8 cellular contexts compared by ENCODE assay signal in the genomic region with DNA sequence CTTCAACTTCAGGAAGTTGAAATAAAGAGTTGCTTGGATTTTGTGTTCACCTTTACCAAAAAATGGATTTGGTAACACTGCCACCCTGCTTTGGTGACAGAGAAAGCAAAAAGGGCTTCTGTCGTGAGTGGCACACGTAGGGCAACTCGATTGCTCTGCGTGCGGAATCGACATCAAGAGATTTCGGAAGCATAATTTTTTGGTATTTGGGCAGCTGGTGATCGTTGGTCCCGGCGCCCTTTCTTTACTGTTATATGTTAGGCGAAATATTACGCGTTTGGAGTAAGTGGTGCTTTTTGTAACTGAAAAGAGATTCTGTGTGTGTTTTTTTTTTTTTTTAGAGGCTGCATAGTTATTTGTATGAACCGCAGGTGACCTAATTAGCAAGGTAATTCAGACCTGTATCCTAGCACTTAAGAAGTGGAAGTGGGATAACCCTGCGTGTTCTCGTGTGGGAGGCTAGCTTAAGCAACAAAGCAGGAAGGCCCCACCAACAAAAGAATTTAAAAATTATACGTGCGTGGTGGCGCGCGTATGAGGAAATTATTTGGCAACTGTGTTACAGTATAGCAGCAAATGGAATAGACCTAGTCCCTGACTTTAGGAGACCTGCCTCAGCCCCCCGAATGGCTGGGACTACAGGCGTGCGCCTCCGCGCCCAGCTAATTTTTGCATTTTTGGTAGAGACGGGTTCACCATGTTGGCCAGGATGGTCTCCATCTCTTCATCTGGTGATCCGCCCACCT. TPM values are rescaled to one million over a fixed set of nuclear protein-coding genes. Genes with fewer than 3 reads are reported as not detected.
DNase-seq lines count a peak whose midpoint lies in the region; ATAC-seq, FAIRE-seq and TF ChIP-seq lines count a peak whose summit lies in the region.

A gene (plus strand): TSS at position 108 of the 746 bp plus-strand sequence.

- H3K36me3 Mint-ChIP-seq in activated CD4-positive, alpha-beta T cell treated with anti-CD3 and anti-CD28 coated beads for 36 hours (ENCODE audit: low read depth): peaks cover 4% of the 10 kb centered on the region

- H3K4me3 Mint-ChIP-seq in activated CD4-positive, alpha-beta T cell treated with anti-CD3 and anti-CD28 coated beads for 36 hours: peak within 1 kb of the TSS; percentile 83

- H3K9me3 ChIP-seq in BLaER1 (no peaks in the 10 kb centered on the region), colonic mucosa (no peaks in the 10 kb centered on the region)

- no peaks in the 10 kb centered on the region for H3K9me3 Mint-ChIP-seq in activated CD4-positive, alpha-beta T cell treated with anti-CD3 and anti-CD28 coated beads for 36 hours (ENCODE audit: low read depth)

- CTCF ChIA-PET in activated CD4-positive, alpha-beta T cell treated with anti-CD3 and anti-CD28 coated beads for 36 hours (lab: Charles Lee): interaction anchor here (0.6 to 1.2 kb wide), 5 partner anchors 20 to 402 kb away, joined by 3 to 5 read pairs (median 3); a partner anchor contains a TSS

- peak; percentile 45 for DNase-seq in GM19239 (ENCODE audit: insufficient read length, low spot score)
- peak; percentile 87 for DNase-seq in NCI-H510A treated with DMSO at 0.1 percent for 48 hours (lab: John Stamatoyannopoulos, UW)
- peak; percentile 93 for DNase-seq in activated CD4-positive, alpha-beta T cell treated with anti-CD3 and anti-CD28 coated beads for 36 hours
- peak; percentile 93 for DNase-seq in colonic mucosa
- DNase-seq in left colon: peak; percentile 88 to 90
- peak; percentile 73 to 90 for DNase-seq in stimulated activated CD4-positive, alpha-beta T cell treated with anti-CD3 and anti-CD28 coated beads, Interleukin-1b, Interleukin-23, amount 100 ng/mL, for 4 hours (ENCODE audit: low read depth in 2 of 2)

- no peaks in the 10 kb centered on the region for H3K27me3 Mint-ChIP-seq in activated CD4-positive, alpha-beta T cell treated with anti-CD3 and anti-CD28 coated beads for 36 hours

- peak; percentile 62 for ATAC-seq in HG03442 (IDR thresholded peaks at IDR 0.05; ENCODE audit: unreplicated experiment)
- ATAC-seq in activated CD4-positive, alpha-beta T cell treated with anti-CD3 and anti-CD28 coated beads for 36 hours: peak; percentile 83
- peak; percentile 76 for ATAC-seq in left colon

- peak; percentile 49 for FAIRE-seq in GM19239 (lab: Jason Lieb, UNC)

- H3K36me3 ChIP-seq in BLaER1: no peaks in the 10 kb centered on the region
- H3K36me3 ChIP-seq in colonic mucosa: no peaks in the 10 kb centered on the region

- intact Hi-C loops in activated CD4-positive, alpha-beta T cell treated with anti-CD3 and anti-CD28 coated beads for 36 hours (cut with DNase I, micrococcal nuclease): loop anchor here (1.0 to 10.0 kb wide), 12 partner anchors 20 to 816 kb away; a partner anchor contains a TSS
- intact Hi-C loops in colonic mucosa (cut with DNase I) (no loop called here), left colon (cut with DNase I, micrococcal nuclease) (no loop called here)

- H3K9ac ChIP-seq in BLaER1 (peak within 1 kb of the TSS; percentile 95), colonic mucosa (ENCODE audit: low read depth in 2 of 2, low read length in 2 of 2) (peak within 1 kb of the TSS; percentile 63 to 73)

- peak within 1 kb of the TSS; percentile 100 for H3K27ac Mint-ChIP-seq in activated CD4-positive, alpha-beta T cell treated with anti-CD3 and anti-CD28 coated beads for 36 hours

- POLR2A ChIA-PET in activated CD4-positive, alpha-beta T cell treated with anti-CD3 and anti-CD28 coated beads for 36 hours (lab: Charles Lee): interaction anchor here (0.5 to 2.8 kb wide), 60 partner anchors 8 to 1123 kb away, joined by 3 to 96 read pairs (median 5); a partner anchor contains a TSS

- no peaks in the 10 kb centered on the region for H3K27me3 ChIP-seq in BLaER1
- H3K27me3 ChIP-seq in colonic mucosa: no peaks in the 10 kb centered on the region

- TF ChIP-seq CTCF in colonic mucosa (IDR thresholded peaks at IDR 0.05): no peak

- H4K20me1 ChIP-seq in BLaER1: no peaks in the 10 kb centered on the region

- H3K27ac ChIP-seq in BLaER1 (peak within 1 kb of the TSS; percentile 97), colonic mucosa (peak within 1 kb of the TSS; percentile 90)

- H3K4me1 Mint-ChIP-seq in activated CD4-positive, alpha-beta T cell treated with anti-CD3 and anti-CD28 coated beads for 36 hours: peaks cover 34% of the 10 kb centered on the region

- peak within 1 kb of the TSS; percentile 77 for H3K4me2 ChIP-seq in BLaER1

- H3K4me3 ChIP-seq in BLaER1: peak within 1 kb of the TSS; percentile 62
- peak within 1 kb of the TSS; percentile 27 for H3K4me3 ChIP-seq in colonic mucosa

- H3K4me1 ChIP-seq in BLaER1 (peaks cover 40% of the 10 kb centered on the region), colonic mucosa (peaks cover 11% of the 10 kb centered on the region)

RNA-seq across cellular contexts. Expression of the gene that starts here (rescaled TPM):
- not detected for total RNA-seq in activated CD4-positive, alpha-beta T cell treated with anti-CD3 and anti-CD28 coated beads for 36 hours
- not detected for total RNA-seq in colonic mucosa
- not detected for total RNA-seq in left colon

Comparison
In these comparisons a context has a peak if more than half of its experiments do, and no peak if none do; other contexts are left out.
1. Peak in every context shown above with its lines: DNase-seq, ATAC-seq, H3K4me3 ChIP-seq and H3K27ac ChIP-seq.
2. Peak in DNase-seq and ATAC-seq in activated CD4-positive, alpha-beta T cell treated with anti-CD3 and anti-CD28 coated beads for 36 hours; RNA of the gene not detected or under 1 TPM.
3. Peak in DNase-seq, H3K4me3 ChIP-seq, H3K27ac ChIP-seq and H3K9ac ChIP-seq in colonic mucosa; RNA of the gene not detected or under 1 TPM.
4. Peak in DNase-seq and ATAC-seq in left colon; RNA of the gene not detected or under 1 TPM.
5. intact Hi-C loops: an anchor here in activated CD4-positive, alpha-beta T cell treated with anti-CD3 and anti-CD28 coated beads for 36 hours (1.0 to 10.0 kb wide); none called in colonic mucosa and left colon.